Comparison of ENCODE assay signal across 8 cellular contexts in genomic region chr1:153678519-153679336, GRCh38. TPM values are rescaled to one million over a fixed set of nuclear protein-coding genes. Genes with fewer than 3 reads are reported as not detected.
DNase-seq lines count a peak whose midpoint lies in the region; ATAC-seq and TF ChIP-seq lines count a peak whose summit lies in the region.

Gene NPR1 (plus strand): TSS chr1:153678688. CDS start chr1:153679109, 421 bp downstream.

- intact Hi-C loops in colonic mucosa (cut with DNase I): loop anchor here (5.0 to 10.0 kb wide), 2 partner anchors 69 to 306 kb away; partner anchors contain the start of gene RAB13
- intact Hi-C loops in stomach (cut with DNase I; ENCODE audit: low total_unique reads): no loop called here

- peak; percentile 32 for DNase-seq in activated naive CD4-positive, alpha-beta T cell treated with Interleukin-2 at 50 U/mL for 16 hours
- no peak for DNase-seq in activated naive CD4-positive, alpha-beta T cell (lab: John Stamatoyannopoulos, UW)
- DNase-seq in SK-N-MC (ENCODE audit: low read depth, low spot score) (no peak), colonic mucosa (peak; percentile 39), stomach (peak; percentile 40), NCI-H2196 treated with DMSO at 0.1 percent for 48 hours (lab: John Stamatoyannopoulos, UW; ENCODE audit: unreplicated experiment) (no peak)

- no peak for TF ChIP-seq CTCF in colonic mucosa (IDR thresholded peaks at IDR 0.05)
- no peak for TF ChIP-seq CTCF in liver (IDR thresholded peaks at IDR 0.05; ENCODE audit: low read depth, low read length, missing input control)
- TF ChIP-seq CTCF in stomach (IDR thresholded peaks at IDR 0.05): no peak

- H3K27ac ChIP-seq in SK-N-MC (no peak within 1 kb of the TSS), colonic mucosa (no peak within 1 kb of the TSS), liver (ENCODE audit: low read depth in 1 of 2, low read length in 2 of 2) (peak within 1 kb of the TSS in 1 of 2 donors; percentile 11), stomach (peak within 1 kb of the TSS; percentile 33 to 77 (median 45))

- no peak for ATAC-seq in HG02610 (IDR thresholded peaks at IDR 0.05; ENCODE audit: unreplicated experiment)

- peak within 1 kb of the TSS; percentile 76 for H3K4me3 ChIP-seq in SK-N-MC
- peak within 1 kb of the TSS; percentile 35 for H3K4me3 ChIP-seq in colonic mucosa
- peak within 1 kb of the TSS in 2 of 3 donors; percentile 22 to 59 for H3K4me3 ChIP-seq in liver (ENCODE audit: low read depth in 1 of 3, low read length in 3 of 3)
- peak within 1 kb of the TSS; percentile 42 to 65 (median 56) for H3K4me3 ChIP-seq in stomach

- H3K9me3 ChIP-seq in SK-N-MC (ENCODE audit: low read depth, low read length) (no peaks in the 10 kb centered on the region), colonic mucosa (no peaks in the 10 kb centered on the region), liver (ENCODE audit: control insufficient read depth in 4 of 4, low read length in 3 of 4) (no peaks in the 10 kb centered on the region), stomach (no peaks in the 10 kb centered on the region)

- no peak for TF ChIP-seq EP300 in stomach (IDR thresholded peaks at IDR 0.05)

- H3K27me3 ChIP-seq in colonic mucosa: peaks cover 21% of the 10 kb centered on the region
- no peaks in the 10 kb centered on the region for H3K27me3 ChIP-seq in liver (ENCODE audit: control insufficient read depth in 4 of 4, insufficient read depth in 4 of 4, low read length in 3 of 4)
- peaks cover 0 to 44% (median 35%) of the 10 kb centered on the region in 3 donors for H3K27me3 ChIP-seq in stomach

- H3K4me1 ChIP-seq in colonic mucosa: peaks cover 15% of the 10 kb centered on the region
- H3K4me1 ChIP-seq in liver (ENCODE audit: control insufficient read depth in 4 of 4, insufficient read depth in 4 of 4, low read length in 3 of 4): peaks cover 8 to 24% (median 20%) of the 10 kb centered on the region in 4 donors
- peaks cover 23 to 39% (median 27%) of the 10 kb centered on the region in 4 donors for H3K4me1 ChIP-seq in stomach

- TF ChIP-seq POLR2A in stomach (IDR thresholded peaks at IDR 0.05): no peak

- TF ChIP-seq RAD21 in liver (IDR thresholded peaks at IDR 0.05): no peak

- H3K9ac ChIP-seq in SK-N-MC (ENCODE audit: insufficient read length) (no peak within 1 kb of the TSS), colonic mucosa (ENCODE audit: low read depth in 2 of 2, low read length in 2 of 2) (peak within 1 kb of the TSS; percentile 26 to 58), liver (ENCODE audit: low read depth in 1 of 2, low read length in 2 of 2) (peak within 1 kb of the TSS in 1 of 2 donors; percentile 12)

- H3K36me3 ChIP-seq in SK-N-MC (ENCODE audit: insufficient read depth, low read length) (no peaks in the 10 kb centered on the region), colonic mucosa (no peaks in the 10 kb centered on the region), liver (ENCODE audit: control insufficient read depth in 4 of 4, insufficient read depth in 3 of 4, low read depth in 1 of 4, low read length in 3 of 4) (no peaks in the 10 kb centered on the region), stomach (peaks cover 0 to 21% (median 3%) of the 10 kb centered on the region in 4 donors)

- WGBS in liver: 2% methylated on average over 78 of the region's 78 CpGs
- WGBS in stomach, 5 donors: 1% methylated on average over 55 to 78 of the region's 78 CpGs

TF ChIP-seq in liver, 16 proteins besides CTCF, POLR2A, EP300 and RAD21:
- TF ChIP-seq REST (IDR thresholded peaks at IDR 0.05): no peak
- TF ChIP-seq EGR1 (IDR thresholded peaks at IDR 0.05; ENCODE audit: low read depth in 2 of 2): no peak
TF ChIP-seq in liver: peak in this region for 0.

RNA-seq across cellular contexts. Expression of gene NPR1, which starts in this region (rescaled TPM):
- total RNA-seq in colonic mucosa (1 to 10 TPM; 2.3 to 3.6 TPM), liver (10 to 100 TPM in 1 of 2 donors, 1 to 10 TPM in 1; 4.7 to 15.8 TPM), stomach (10 to 100 TPM in 2 of 5 donors, 1 to 10 TPM in 3; 5.4 to 39.7 (median 6.6) TPM)
- polyA plus RNA-seq in liver (10 to 100 TPM in 1 of 2 donors, 1 to 10 TPM in 1; 2.8 to 12.6 TPM), stomach (1 to 10 TPM; 1.4 to 5.7 (median 2.4) TPM)

Comparison
In these comparisons a context has a peak if more than half of its experiments do, and no peak if none do; other contexts are left out.
1. DNase-seq: peak in activated naive CD4-positive, alpha-beta T cell treated with Interleukin-2 at 50 U/mL for 16 hours (single experiment), colonic mucosa (single experiment) and stomach (single experiment); none in activated naive CD4-positive, alpha-beta T cell (0 of 4), SK-N-MC (single experiment) and NCI-H2196 treated with DMSO at 0.1 percent for 48 hours (single experiment).
2. H3K27ac ChIP-seq: peak in stomach (5 of 5); none in SK-N-MC (single experiment) and colonic mucosa (single experiment).
3. Peak in every context shown above with its lines, with median percentiles within 50 percentile points of each other: H3K4me3 ChIP-seq.